10 cellular contexts compared by ENCODE assay signal in the genomic region with DNA sequence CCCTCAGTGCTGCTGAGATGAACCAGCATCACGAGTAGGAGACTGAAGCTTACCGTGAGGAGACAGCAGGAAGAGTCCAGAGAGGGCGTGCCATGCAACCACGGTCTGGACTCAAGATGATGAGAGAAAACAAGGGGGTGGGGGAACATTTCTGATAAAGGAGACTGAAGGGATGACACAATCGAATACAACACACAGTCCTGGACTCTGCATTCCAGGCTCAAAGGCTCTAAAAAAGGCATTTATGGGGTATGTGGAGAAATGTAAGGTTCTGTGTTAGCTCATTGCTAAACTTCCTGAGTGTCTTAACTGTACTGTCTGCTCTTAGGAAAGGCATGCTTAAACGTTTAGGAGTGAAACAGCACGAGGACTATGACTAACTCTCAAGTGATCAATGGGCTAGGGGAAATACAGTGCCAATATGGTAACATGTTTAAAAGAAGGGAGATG. TPM values are rescaled to one million over a fixed set of nuclear protein-coding genes. Genes with fewer than 3 reads are reported as not detected.
DNase-seq lines count a peak whose midpoint lies in the region; ATAC-seq, FAIRE-seq and TF ChIP-seq lines count a peak whose summit lies in the region.
"Had no signal": no experiment of that assay in that cellular context is flagged by ENCODE, and none has a peak within 500 bp of the region (broad histone marks: within the 10 kb centered on the region; RNA-seq: fewer than 3 reads in every experiment).

No MANE protein-coding gene starts in this region.

- no peak for TF ChIP-seq CTCF in keratinocyte (optimal IDR thresholded peaks at IDR 0.05 in 1 of 3, IDR thresholded peaks at IDR 0.05 in 1 of 3, conservative IDR thresholded peaks at IDR 0.05 in 1 of 3; ENCODE audit: extremely low read depth in 1 of 3, insufficient read depth in 2 of 3, low read length in 3 of 3)
- no peak for TF ChIP-seq CTCF in transverse colon (IDR thresholded peaks at IDR 0.05)

- H3K9me1 ChIP-seq in keratinocyte (ENCODE audit: control insufficient read depth, extremely low read depth, insufficient read depth, low read length): no peaks in the 10 kb centered on the region

- no peak for TF ChIP-seq EP300 in transverse colon (IDR thresholded peaks at IDR 0.05; ENCODE audit: low read depth)

- intact Hi-C loops in activated naive CD4-positive, alpha-beta T cell treated with anti-CD3 and anti-CD28 coated beads for 36 hours (cut with micrococcal nuclease): loop anchor here (5.0 kb wide), 1 partner anchor 57 kb away; a partner anchor contains a TSS
- intact Hi-C loops in transverse colon (cut with DNase I; ENCODE audit: low total_unique reads): no loop called here

- peak overlapping the region; percentile 66 for H3K27ac Mint-ChIP-seq in activated naive CD4-positive, alpha-beta T cell treated with anti-CD3 and anti-CD28 coated beads for 36 hours
- H3K27ac Mint-ChIP-seq in activated naive CD4-positive, alpha-beta T cell treated with anti-CD3 and anti-CD28 coated beads, Interleukin-2, amount 10 ng/mL, durations not matched to agents 7 days and 5 days: no peak overlapping the region
- H3K27ac Mint-ChIP-seq in activated naive CD8-positive, alpha-beta T cell treated with anti-CD3 and anti-CD28 coated beads, Interleukin-2, amount 10 ng/mL, durations not matched to agents 7 days and 5 days: peak overlapping the region; percentile 65

- CTCF ChIA-PET in activated naive CD4-positive, alpha-beta T cell treated with anti-CD3 and anti-CD28 coated beads for 36 hours (lab: Charles Lee): no interaction called here
- CTCF ChIA-PET in activated naive CD4-positive, alpha-beta T cell treated with anti-CD3 and anti-CD28 coated beads, Interleukin-2, amount 10 ng/mL, durations not matched to agents 7 days and 5 days (lab: Charles Lee): interaction anchor here (0.8 to 1.4 kb wide), 2 partner anchors 13 kb away, joined by 3 to 4 read pairs; no protein-coding TSS in a partner anchor

- no peaks in the 10 kb centered on the region for H3K9me3 Mint-ChIP-seq in activated naive CD4-positive, alpha-beta T cell treated with anti-CD3 and anti-CD28 coated beads for 36 hours
- H3K9me3 Mint-ChIP-seq in activated naive CD4-positive, alpha-beta T cell treated with anti-CD3 and anti-CD28 coated beads, Interleukin-2, amount 10 ng/mL, durations not matched to agents 7 days and 5 days: no peaks in the 10 kb centered on the region
- H3K9me3 Mint-ChIP-seq in activated naive CD8-positive, alpha-beta T cell treated with anti-CD3 and anti-CD28 coated beads, Interleukin-2, amount 10 ng/mL, durations not matched to agents 7 days and 5 days: no peaks in the 10 kb centered on the region

- H3K27me3 Mint-ChIP-seq in activated naive CD4-positive, alpha-beta T cell treated with anti-CD3 and anti-CD28 coated beads for 36 hours (ENCODE audit: low read depth): no peaks in the 10 kb centered on the region
- no peaks in the 10 kb centered on the region for H3K27me3 Mint-ChIP-seq in activated naive CD4-positive, alpha-beta T cell treated with anti-CD3 and anti-CD28 coated beads, Interleukin-2, amount 10 ng/mL, durations not matched to agents 7 days and 5 days
- H3K27me3 Mint-ChIP-seq in activated naive CD8-positive, alpha-beta T cell treated with anti-CD3 and anti-CD28 coated beads, Interleukin-2, amount 10 ng/mL, durations not matched to agents 7 days and 5 days: no peaks in the 10 kb centered on the region

- no peak overlapping the region for H2AFZ ChIP-seq in keratinocyte (ENCODE audit: control insufficient read depth, low read length)

- no peak for ATAC-seq in activated naive CD8-positive, alpha-beta T cell treated with anti-CD3 and anti-CD28 coated beads, Interleukin-2, amount 10 ng/mL, durations not matched to agents 7 days and 5 days (ENCODE audit: low read depth)
- no peak for ATAC-seq in GM21576 (IDR thresholded peaks at IDR 0.05; ENCODE audit: unreplicated experiment)

- FAIRE-seq in keratinocyte (lab: Jason Lieb, UNC): no peak

- dilution Hi-C loops in keratinocyte (cut with MboI; ENCODE audit: extremely low pct_ligation_motif_present, low sequenced_read_pairs): no loop called here

- H3K4me3 ChIP-seq in keratinocyte (ENCODE audit: control insufficient read depth in 2 of 3, extremely low read depth in 1 of 3, insufficient read depth in 2 of 3, low read depth in 1 of 3, low read length in 3 of 3) (no peak overlapping the region), transverse colon (no peak overlapping the region)

- H3K36me3 Mint-ChIP-seq in activated naive CD4-positive, alpha-beta T cell treated with anti-CD3 and anti-CD28 coated beads for 36 hours (ENCODE audit: low read depth): peaks cover 9% of the 10 kb centered on the region
- peaks cover 22% of the 10 kb centered on the region for H3K36me3 Mint-ChIP-seq in activated naive CD4-positive, alpha-beta T cell treated with anti-CD3 and anti-CD28 coated beads, Interleukin-2, amount 10 ng/mL, durations not matched to agents 7 days and 5 days
- peaks cover 4% of the 10 kb centered on the region for H3K36me3 Mint-ChIP-seq in activated naive CD8-positive, alpha-beta T cell treated with anti-CD3 and anti-CD28 coated beads, Interleukin-2, amount 10 ng/mL, durations not matched to agents 7 days and 5 days

- H3K4me1 ChIP-seq in keratinocyte (ENCODE audit: control insufficient read depth, extremely low read depth, insufficient read depth, low read length) (no peaks in the 10 kb centered on the region), transverse colon (peaks cover 0 to 24% (median 6%) of the 10 kb centered on the region in 4 donors)

- H3K4me2 ChIP-seq in keratinocyte (ENCODE audit: control insufficient read depth, extremely low read depth, insufficient read depth, low read depth, low read length): no peak overlapping the region

- no peaks in the 10 kb centered on the region for H3K36me3 ChIP-seq in keratinocyte (ENCODE audit: control insufficient read depth in 2 of 2, extremely low read depth in 1 of 2, insufficient read depth in 2 of 2, low read length in 2 of 2)
- no peaks in the 10 kb centered on the region for H3K36me3 ChIP-seq in transverse colon

- DNase-seq in activated naive CD4-positive, alpha-beta T cell treated with anti-CD3 and anti-CD28 coated beads for 36 hours: no peak
- DNase-seq in activated naive CD4-positive, alpha-beta T cell treated with anti-CD3 and anti-CD28 coated beads, Interleukin-2, amount 10 ng/mL, durations not matched to agents 7 days and 5 days: no peak
- DNase-seq in activated naive CD8-positive, alpha-beta T cell treated with anti-CD3 and anti-CD28 coated beads, Interleukin-2, amount 10 ng/mL, durations not matched to agents 7 days and 5 days: no peak
- no peak for DNase-seq in keratinocyte (ENCODE audit: low read depth, low spot score)
- no peak for DNase-seq in transverse colon
- no peak for DNase-seq in GM19240 (ENCODE audit: insufficient read length, low spot score)
- no peak for DNase-seq in GOT3 (lab: John Stamatoyannopoulos, UW)
- DNase-seq: COR-L47, KBM-7 had no signal

- H3K4me3 Mint-ChIP-seq in activated naive CD4-positive, alpha-beta T cell treated with anti-CD3 and anti-CD28 coated beads for 36 hours: no peak overlapping the region
- H3K4me3 Mint-ChIP-seq in activated naive CD4-positive, alpha-beta T cell treated with anti-CD3 and anti-CD28 coated beads, Interleukin-2, amount 10 ng/mL, durations not matched to agents 7 days and 5 days: no peak overlapping the region
- no peak overlapping the region for H3K4me3 Mint-ChIP-seq in activated naive CD8-positive, alpha-beta T cell treated with anti-CD3 and anti-CD28 coated beads, Interleukin-2, amount 10 ng/mL, durations not matched to agents 7 days and 5 days

- no peaks in the 10 kb centered on the region for H4K20me1 ChIP-seq in keratinocyte (ENCODE audit: control insufficient read depth, extremely low read depth, insufficient read depth, low read length)

- H3K9ac ChIP-seq in keratinocyte (ENCODE audit: control insufficient read depth, extremely low read depth, insufficient read depth, low read length): no peak overlapping the region

- peaks cover 37% of the 10 kb centered on the region for H3K4me1 Mint-ChIP-seq in activated naive CD4-positive, alpha-beta T cell treated with anti-CD3 and anti-CD28 coated beads for 36 hours (ENCODE audit: low read depth)
- H3K4me1 Mint-ChIP-seq in activated naive CD4-positive, alpha-beta T cell treated with anti-CD3 and anti-CD28 coated beads, Interleukin-2, amount 10 ng/mL, durations not matched to agents 7 days and 5 days: peaks cover 25% of the 10 kb centered on the region
- H3K4me1 Mint-ChIP-seq in activated naive CD8-positive, alpha-beta T cell treated with anti-CD3 and anti-CD28 coated beads, Interleukin-2, amount 10 ng/mL, durations not matched to agents 7 days and 5 days: peaks cover 14% of the 10 kb centered on the region

- no peak for TF ChIP-seq POLR2A in transverse colon (IDR thresholded peaks at IDR 0.05)

- no peaks in the 10 kb centered on the region for H3K27me3 ChIP-seq in keratinocyte (ENCODE audit: control insufficient read depth, extremely low read depth, insufficient read depth, low read length)
- H3K27me3 ChIP-seq in transverse colon: no peaks in the 10 kb centered on the region

- WGBS in transverse colon (ENCODE audit: low coverage in 1 of 2), 2 donors: 29 to 51% methylated on average over 3 to 7 of the region's 7 CpGs

- H3K27ac ChIP-seq in keratinocyte (ENCODE audit: control insufficient read depth, insufficient read depth, low read length): peak overlapping the region; percentile 2
- peak overlapping the region; percentile 46 to 59 (median 53) for H3K27ac ChIP-seq in transverse colon

- H3K79me2 ChIP-seq in keratinocyte (ENCODE audit: control insufficient read depth, insufficient read depth, low read length): peaks cover 13% of the 10 kb centered on the region

- POLR2A ChIA-PET in activated naive CD8-positive, alpha-beta T cell treated with anti-CD3 and anti-CD28 coated beads, Interleukin-2, amount 10 ng/mL, durations not matched to agents 7 days and 5 days (lab: Charles Lee): no interaction called here

- in situ Hi-C loops in transverse colon (cut with MboI; ENCODE audit: low pct_ligation_motif_present in 1 of 4, low pct_unique_long_range_greater_than_20kb in 1 of 4, low sequenced_read_pairs in 3 of 4): no loop called here

- H3K9me3 ChIP-seq in keratinocyte (ENCODE audit: control insufficient read depth, low read depth, low read length) (no peaks in the 10 kb centered on the region), transverse colon (no peaks in the 10 kb centered on the region)

RNA-seq across cellular contexts. Expression of a gene that starts 20.6 kb away (rescaled TPM):
- total RNA-seq in activated naive CD4-positive, alpha-beta T cell treated with anti-CD3 and anti-CD28 coated beads for 36 hours: 10 to 100 TPM; 77.2 to 82.6 TPM
- 100 to 1,000 TPM; 127 to 135 TPM for total RNA-seq in activated naive CD8-positive, alpha-beta T cell treated with anti-CD3 and anti-CD28 coated beads, Interleukin-2, amount 10 ng/mL, durations not matched to agents 7 days and 5 days
- polyA plus RNA-seq in keratinocyte: 41.5 to 70.1 TPM (median 65.5 TPM) in 3 replicates
- polyA plus RNA-seq in keratinocyte (2011; ENCODE audit: low read depth): 65.3 TPM
- polyA plus RNA-seq in keratinocyte (2011; cell fraction: cytosol; rRNA removed): 41.3 and 82.2 TPM in 2 replicates
- 40.5 and 48.5 TPM in 2 replicates for polyA plus RNA-seq in keratinocyte (2011; cell fraction: nucleus; rRNA removed)
- 95.7 and 115 TPM in 2 replicates for polyA plus RNA-seq in keratinocyte (2012; ENCODE audit: low replicate concordance)
- 99.1 to 184 TPM (median 128 TPM) in 3 replicates for polyA minus RNA-seq in keratinocyte
- polyA minus RNA-seq in keratinocyte (2011; cell fraction: cytosol; rRNA and poly(A)+ RNA removed): 315 TPM
- polyA minus RNA-seq in keratinocyte (2011; cell fraction: nucleus; rRNA and poly(A)+ RNA removed): 36.3 and 54.4 TPM in 2 replicates
- 100 to 1,000 TPM in 2 of 4 donors, 10 to 100 TPM in 2; 64.1 to 155 (median 107) TPM for total RNA-seq in transverse colon

RNA-seq across cellular contexts. Expression of a gene that starts 57.2 kb away (rescaled TPM):
- total RNA-seq in activated naive CD4-positive, alpha-beta T cell treated with anti-CD3 and anti-CD28 coated beads for 36 hours: 10 to 100 TPM; 47.1 to 50.2 TPM
- total RNA-seq in activated naive CD8-positive, alpha-beta T cell treated with anti-CD3 and anti-CD28 coated beads, Interleukin-2, amount 10 ng/mL, durations not matched to agents 7 days and 5 days: 10 to 100 TPM; 81.9 to 82.8 TPM
- polyA plus RNA-seq in keratinocyte: 7.2 to 12.4 TPM (median 9.9 TPM) in 3 replicates
- 17.5 TPM for polyA plus RNA-seq in keratinocyte (2011; ENCODE audit: low read depth)
- polyA plus RNA-seq in keratinocyte (2011; cell fraction: cytosol; rRNA removed): 8.8 and 11.0 TPM in 2 replicates
- polyA plus RNA-seq in keratinocyte (2011; cell fraction: nucleus; rRNA removed): 13.4 and 15.5 TPM in 2 replicates
- 10.2 and 13.1 TPM in 2 replicates for polyA plus RNA-seq in keratinocyte (2012; ENCODE audit: low replicate concordance)
- polyA minus RNA-seq in keratinocyte: 8.3 to 18.5 TPM (median 16.6 TPM) in 3 replicates
- 3.3 TPM for polyA minus RNA-seq in keratinocyte (2011; cell fraction: cytosol; rRNA and poly(A)+ RNA removed)
- polyA minus RNA-seq in keratinocyte (2011; cell fraction: nucleus; rRNA and poly(A)+ RNA removed): 12.3 and 25.1 TPM in 2 replicates
- 10 to 100 TPM; 22.1 to 53.1 (median 37.8) TPM for total RNA-seq in transverse colon
